1 cellular context compared by ENCODE assay signal in the genomic region with DNA sequence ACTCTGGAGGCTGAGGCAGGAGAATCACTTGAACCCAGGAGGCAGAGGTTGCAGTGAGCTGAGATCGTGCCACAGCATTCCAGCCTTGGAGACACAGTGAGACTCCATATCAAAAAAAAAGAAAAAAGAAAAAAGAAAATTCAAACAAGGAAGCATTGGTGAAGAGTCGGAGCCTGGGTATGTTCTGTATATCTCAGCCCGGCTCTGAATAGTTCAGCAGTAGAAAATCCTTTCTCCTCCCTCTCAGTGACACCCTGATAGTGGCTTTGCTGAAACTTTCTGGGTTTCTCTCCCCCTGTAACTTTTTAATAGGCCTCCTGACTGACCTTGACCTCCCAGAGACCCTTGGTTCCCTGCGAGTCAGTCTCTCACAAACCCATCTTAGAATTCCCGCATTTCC.
TF ChIP-seq lines count a peak whose summit lies in the region.

No MANE protein-coding gene starts in this region.

TF ChIP-seq in GM23338, 12 proteins besides CTCF, POLR2A, EP300 and RAD21 (continued from another document):
- TF ChIP-seq, protein P1, sequence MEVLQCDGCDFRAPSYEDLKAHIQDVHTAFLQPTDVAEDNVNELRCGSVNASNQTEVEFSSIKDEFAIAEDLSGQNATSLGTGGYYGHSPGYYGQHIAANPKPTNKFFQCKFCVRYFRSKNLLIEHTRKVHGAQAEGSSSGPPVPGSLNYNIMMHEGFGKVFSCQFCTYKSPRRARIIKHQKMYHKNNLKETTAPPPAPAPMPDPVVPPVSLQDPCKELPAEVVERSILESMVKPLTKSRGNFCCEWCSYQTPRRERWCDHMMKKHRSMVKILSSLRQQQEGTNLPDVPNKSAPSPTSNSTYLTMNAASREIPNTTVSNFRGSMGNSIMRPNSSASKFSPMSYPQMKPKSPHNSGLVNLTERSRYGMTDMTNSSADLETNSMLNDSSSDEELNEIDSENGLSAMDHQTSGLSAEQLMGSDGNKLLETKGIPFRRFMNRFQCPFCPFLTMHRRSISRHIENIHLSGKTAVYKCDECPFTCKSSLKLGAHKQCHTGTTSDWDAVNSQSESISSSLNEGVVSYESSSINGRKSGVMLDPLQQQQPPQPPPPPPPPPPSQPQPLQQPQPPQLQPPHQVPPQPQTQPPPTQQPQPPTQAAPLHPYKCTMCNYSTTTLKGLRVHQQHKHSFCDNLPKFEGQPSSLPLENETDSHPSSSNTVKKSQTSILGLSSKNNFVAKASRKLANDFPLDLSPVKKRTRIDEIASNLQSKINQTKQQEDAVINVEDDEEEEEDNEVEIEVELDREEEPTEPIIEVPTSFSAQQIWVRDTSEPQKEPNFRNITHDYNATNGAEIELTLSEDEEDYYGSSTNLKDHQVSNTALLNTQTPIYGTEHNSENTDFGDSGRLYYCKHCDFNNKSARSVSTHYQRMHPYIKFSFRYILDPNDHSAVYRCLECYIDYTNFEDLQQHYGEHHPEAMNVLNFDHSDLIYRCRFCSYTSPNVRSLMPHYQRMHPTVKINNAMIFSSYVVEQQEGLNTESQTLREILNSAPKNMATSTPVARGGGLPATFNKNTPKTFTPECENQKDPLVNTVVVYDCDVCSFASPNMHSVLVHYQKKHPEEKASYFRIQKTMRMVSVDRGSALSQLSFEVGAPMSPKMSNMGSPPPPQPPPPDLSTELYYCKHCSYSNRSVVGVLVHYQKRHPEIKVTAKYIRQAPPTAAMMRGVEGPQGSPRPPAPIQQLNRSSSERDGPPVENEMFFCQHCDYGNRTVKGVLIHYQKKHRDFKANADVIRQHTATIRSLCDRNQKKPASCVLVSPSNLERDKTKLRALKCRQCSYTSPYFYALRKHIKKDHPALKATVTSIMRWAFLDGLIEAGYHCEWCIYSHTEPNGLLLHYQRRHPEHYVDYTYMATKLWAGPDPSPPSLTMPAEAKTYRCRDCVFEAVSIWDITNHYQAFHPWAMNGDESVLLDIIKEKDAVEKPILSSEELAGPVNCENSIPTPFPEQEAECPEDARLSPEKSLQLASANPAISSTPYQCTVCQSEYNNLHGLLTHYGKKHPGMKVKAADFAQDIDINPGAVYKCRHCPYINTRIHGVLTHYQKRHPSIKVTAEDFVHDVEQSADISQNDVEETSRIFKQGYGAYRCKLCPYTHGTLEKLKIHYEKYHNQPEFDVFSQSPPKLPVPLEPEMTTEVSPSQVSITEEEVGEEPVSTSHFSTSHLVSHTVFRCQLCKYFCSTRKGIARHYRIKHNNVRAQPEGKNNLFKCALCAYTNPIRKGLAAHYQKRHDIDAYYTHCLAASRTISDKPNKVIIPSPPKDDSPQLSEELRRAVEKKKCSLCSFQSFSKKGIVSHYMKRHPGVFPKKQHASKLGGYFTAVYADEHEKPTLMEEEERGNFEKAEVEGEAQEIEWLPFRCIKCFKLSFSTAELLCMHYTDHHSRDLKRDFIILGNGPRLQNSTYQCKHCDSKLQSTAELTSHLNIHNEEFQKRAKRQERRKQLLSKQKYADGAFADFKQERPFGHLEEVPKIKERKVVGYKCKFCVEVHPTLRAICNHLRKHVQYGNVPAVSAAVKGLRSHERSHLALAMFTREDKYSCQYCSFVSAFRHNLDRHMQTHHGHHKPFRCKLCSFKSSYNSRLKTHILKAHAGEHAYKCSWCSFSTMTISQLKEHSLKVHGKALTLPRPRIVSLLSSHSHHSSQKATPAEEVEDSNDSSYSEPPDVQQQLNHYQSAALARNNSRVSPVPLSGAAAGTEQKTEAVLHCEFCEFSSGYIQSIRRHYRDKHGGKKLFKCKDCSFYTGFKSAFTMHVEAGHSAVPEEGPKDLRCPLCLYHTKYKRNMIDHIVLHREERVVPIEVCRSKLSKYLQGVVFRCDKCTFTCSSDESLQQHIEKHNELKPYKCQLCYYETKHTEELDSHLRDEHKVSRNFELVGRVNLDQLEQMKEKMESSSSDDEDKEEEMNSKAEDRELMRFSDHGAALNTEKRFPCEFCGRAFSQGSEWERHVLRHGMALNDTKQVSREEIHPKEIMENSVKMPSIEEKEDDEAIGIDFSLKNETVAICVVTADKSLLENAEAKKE (CRISPR knock-in tag; IDR thresholded peaks at IDR 0.05): no peak
- TF ChIP-seq, protein P2, sequence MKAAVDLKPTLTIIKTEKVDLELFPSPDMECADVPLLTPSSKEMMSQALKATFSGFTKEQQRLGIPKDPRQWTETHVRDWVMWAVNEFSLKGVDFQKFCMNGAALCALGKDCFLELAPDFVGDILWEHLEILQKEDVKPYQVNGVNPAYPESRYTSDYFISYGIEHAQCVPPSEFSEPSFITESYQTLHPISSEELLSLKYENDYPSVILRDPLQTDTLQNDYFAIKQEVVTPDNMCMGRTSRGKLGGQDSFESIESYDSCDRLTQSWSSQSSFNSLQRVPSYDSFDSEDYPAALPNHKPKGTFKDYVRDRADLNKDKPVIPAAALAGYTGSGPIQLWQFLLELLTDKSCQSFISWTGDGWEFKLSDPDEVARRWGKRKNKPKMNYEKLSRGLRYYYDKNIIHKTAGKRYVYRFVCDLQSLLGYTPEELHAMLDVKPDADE (IDR thresholded peaks at IDR 0.05): no peak
- TF ChIP-seq POLR2AphosphoS5 (IDR thresholded peaks at IDR 0.05; ENCODE audit: low read depth) (no peak), STAT1 (IDR thresholded peaks at IDR 0.05; ENCODE audit: unreplicated experiment) (no peak), NANOG (IDR thresholded peaks at IDR 0.05; ENCODE audit: borderline replicate concordance) (no peak)
